In genomic region chr21:42262826-42263225, GRCh38 we compare ENCODE assay signal across 9 cellular contexts. TPM values are rescaled to one million over a fixed set of nuclear protein-coding genes. Genes with fewer than 3 reads are reported as not detected.
A peak's percentile ranks its signal among the peaks of the same experiment; 100 is the strongest.
DNase-seq lines count a peak whose midpoint lies in the region; ATAC-seq and TF ChIP-seq lines count a peak whose summit lies in the region.
"Had no signal": no experiment of that assay in that cellular context is flagged by ENCODE, and none has a peak within 500 bp of the region (broad histone marks: within the 10 kb centered on the region; RNA-seq: fewer than 3 reads in every experiment).

No MANE protein-coding gene starts in this region.

- no peaks in the 10 kb centered on the region for H3K9me3 ChIP-seq in neuronal stem cell (replicated peaks in 1 of 2; ENCODE audit: control insufficient read depth in 2 of 2, insufficient read depth in 1 of 2, low read depth in 1 of 2, low read length in 2 of 2)
- H3K9me3 ChIP-seq: tibial nerve had no signal

- H3K4me2 ChIP-seq in neuronal stem cell (ENCODE audit: insufficient read depth, low read length, poor library complexity, severe bottlenecking): no peak overlapping the region

- H3K27ac ChIP-seq in C4-2B (peak overlapping the region; percentile 40), neuronal stem cell (replicated peaks; ENCODE audit: low read length) (no peak overlapping the region)

- H3K4me3 ChIP-seq in fibroblast of mammary gland (ENCODE audit: control insufficient read depth, low read depth, low read length) (no peak overlapping the region), neuronal stem cell (ENCODE audit: low read length in 2 of 2) (no peak overlapping the region)
- H3K4me3 ChIP-seq: tibial nerve had no signal

- H3K79me1 ChIP-seq in neuronal stem cell (ENCODE audit: low read depth, low read length): no peaks in the 10 kb centered on the region

- H3K23ac ChIP-seq in neuronal stem cell (ENCODE audit: low read depth, low read length, poor library complexity): no peak overlapping the region

- WGBS in neuronal stem cell (ENCODE audit: extremely low coverage in 2 of 2, insufficient read length in 2 of 2, insufficient replicate concordance in 1 of 2), 2 donors: no CpG with 5 or more reads among the region's 11 CpGs

- peak; percentile 62 to 73 for DNase-seq in NCI-H526 (lab: John Stamatoyannopoulos, UW)
- peak; percentile 7 for DNase-seq in fibroblast of mammary gland (ENCODE audit: low read depth)
- DNase-seq in neuronal stem cell (ENCODE audit: low spot score): no peak
- DNase-seq in occipital lobe (lab: John Stamatoyannopoulos, UW): no peak
- no peak for DNase-seq in foreskin melanocyte
- no peak for DNase-seq in activated T-cell treated with anti-CD3 and anti-CD28 coated beads for 4 hours

- no peak overlapping the region for H4K8ac ChIP-seq in neuronal stem cell (ENCODE audit: low read depth, low read length)

- H3K27me3 ChIP-seq in neuronal stem cell (ENCODE audit: control insufficient read depth in 3 of 3, insufficient read depth in 3 of 3, low read depth in 1 of 3, low read length in 3 of 3): peaks cover 0 to 5% (median 0%) of the 10 kb centered on the region in 3 experiments

- H3K18ac ChIP-seq in neuronal stem cell (ENCODE audit: low read length): no peak overlapping the region

- no peak overlapping the region for H2AFZ ChIP-seq in neuronal stem cell (ENCODE audit: low read length)

- ATAC-seq in HG02623 (IDR thresholded peaks at IDR 0.05; ENCODE audit: unreplicated experiment): no peak

- no peak overlapping the region for H3K4ac ChIP-seq in neuronal stem cell (ENCODE audit: low read length)

- no peak overlapping the region for H4K91ac ChIP-seq in neuronal stem cell (ENCODE audit: low read depth, low read length, poor library complexity)

- peak overlapping the region; percentile 18 for H2AK5ac ChIP-seq in neuronal stem cell (ENCODE audit: low read depth, low read length)

- H2BK12ac ChIP-seq in neuronal stem cell (ENCODE audit: low read length): no peak overlapping the region

- no peak overlapping the region for H2BK15ac ChIP-seq in neuronal stem cell (ENCODE audit: low read length)

- no peak overlapping the region for H3K14ac ChIP-seq in neuronal stem cell (ENCODE audit: low read length)

- no peak overlapping the region for H3K9ac ChIP-seq in neuronal stem cell (ENCODE audit: low read depth, low read length, poor library complexity)

- peaks cover 0 to 12% of the 10 kb centered on the region in 2 donors for H3K4me1 ChIP-seq in neuronal stem cell (ENCODE audit: control insufficient read depth in 2 of 2, insufficient read depth in 1 of 2, low read depth in 1 of 2, low read length in 2 of 2)

- H3K36me3 ChIP-seq in neuronal stem cell (replicated peaks in 1 of 2; ENCODE audit: control insufficient read depth in 2 of 2, insufficient read depth in 2 of 2, low read length in 2 of 2): no peaks in the 10 kb centered on the region
- H3K36me3 ChIP-seq: tibial nerve had no signal

- no peak for TF ChIP-seq CTCF in C4-2B (conservative IDR thresholded peaks at IDR 0.05)
- no peak for TF ChIP-seq CTCF in fibroblast of mammary gland (conservative IDR thresholded peaks at IDR 0.05; ENCODE audit: control insufficient read depth, insufficient read depth, low read depth, low read length)

- peak overlapping the region; percentile 40 for H2BK120ac ChIP-seq in neuronal stem cell (ENCODE audit: low read depth, low read length)

- no peak overlapping the region for H2BK5ac ChIP-seq in neuronal stem cell (ENCODE audit: low read length)

RNA-seq across cellular contexts. Expression of gene ABCG1, which starts 43.9 kb away (rescaled TPM):
- polyA plus RNA-seq in neuronal stem cell (2013, experiment 1 of 2): 1.4 TPM
- polyA plus RNA-seq in neuronal stem cell (2013, experiment 2 of 2): 1.8 TPM
- 16.1 TPM for total RNA-seq in occipital lobe

RNA-seq across cellular contexts. Expression of gene TFF3, which starts 52.4 kb away (rescaled TPM):
- polyA plus RNA-seq in neuronal stem cell (2013, experiment 1 of 2): not detected
- 0.15 TPM for polyA plus RNA-seq in neuronal stem cell (2013, experiment 2 of 2)
- total RNA-seq in occipital lobe: not detected

Comparison
In these comparisons a context has a peak if more than half of its experiments do, and no peak if none do; other contexts are left out.
1. DNase-seq: peak in NCI-H526 (2 of 2) and fibroblast of mammary gland (single experiment); none in neuronal stem cell (single experiment), occipital lobe (single experiment), foreskin melanocyte (single experiment) and activated T-cell treated with anti-CD3 and anti-CD28 coated beads for 4 hours (single experiment).